ENCODE assay signal across 9 cellular contexts in the genomic region with DNA sequence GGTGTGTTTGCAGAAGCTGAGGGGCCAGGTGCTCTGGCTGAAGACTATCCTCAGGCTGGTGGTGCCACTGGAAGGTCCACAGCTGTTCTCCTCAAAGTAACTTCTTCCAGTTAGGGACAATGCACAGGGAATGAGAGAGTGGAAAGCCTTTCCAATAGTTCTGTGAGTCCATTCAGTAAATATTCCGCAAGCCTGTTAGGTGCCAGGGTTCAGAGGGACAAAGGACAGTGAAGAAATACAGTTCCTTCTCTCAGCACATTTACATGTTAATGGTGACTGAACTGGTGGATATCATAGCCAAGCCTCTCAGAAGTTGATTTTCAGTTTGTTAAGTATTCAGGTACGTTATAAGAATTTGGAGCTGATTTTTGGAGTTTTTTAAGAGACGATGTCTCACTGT.
"Had no signal": no experiment of that assay in that cellular context is flagged by ENCODE, and none has a peak within 500 bp of the region (broad histone marks: within the 10 kb centered on the region; RNA-seq: fewer than 3 reads in every experiment).

No MANE protein-coding gene starts in this region.

- H3K27ac ChIP-seq: GM23248, HL-60 had no signal

- DNase-seq: GM23248, GOT3, HFFc6, IMR-90, KG1 had no signal

- H2AFZ ChIP-seq: GM23248 had no signal

- H3K9ac ChIP-seq: GM23248 had no signal

- H3K36me3 ChIP-seq: HAP-1 had no signal

- H3K9me3 Mint-ChIP-seq: HFFc6 had no signal

- H3K4me3 ChIP-seq: GM23248, HAP-1, K562 had no signal

- ATAC-seq: HCT116, K562 had no signal

- H3K4me3 Mint-ChIP-seq: HFFc6 had no signal

- FAIRE-seq: K562 had no signal

- H3K9me3 ChIP-seq: HAP-1 had no signal

- H3K4me1 ChIP-seq: HAP-1 had no signal

- H3K27ac Mint-ChIP-seq: HFFc6 had no signal
